ENCODE assay signal across 31 cellular contexts in the genomic region with DNA sequence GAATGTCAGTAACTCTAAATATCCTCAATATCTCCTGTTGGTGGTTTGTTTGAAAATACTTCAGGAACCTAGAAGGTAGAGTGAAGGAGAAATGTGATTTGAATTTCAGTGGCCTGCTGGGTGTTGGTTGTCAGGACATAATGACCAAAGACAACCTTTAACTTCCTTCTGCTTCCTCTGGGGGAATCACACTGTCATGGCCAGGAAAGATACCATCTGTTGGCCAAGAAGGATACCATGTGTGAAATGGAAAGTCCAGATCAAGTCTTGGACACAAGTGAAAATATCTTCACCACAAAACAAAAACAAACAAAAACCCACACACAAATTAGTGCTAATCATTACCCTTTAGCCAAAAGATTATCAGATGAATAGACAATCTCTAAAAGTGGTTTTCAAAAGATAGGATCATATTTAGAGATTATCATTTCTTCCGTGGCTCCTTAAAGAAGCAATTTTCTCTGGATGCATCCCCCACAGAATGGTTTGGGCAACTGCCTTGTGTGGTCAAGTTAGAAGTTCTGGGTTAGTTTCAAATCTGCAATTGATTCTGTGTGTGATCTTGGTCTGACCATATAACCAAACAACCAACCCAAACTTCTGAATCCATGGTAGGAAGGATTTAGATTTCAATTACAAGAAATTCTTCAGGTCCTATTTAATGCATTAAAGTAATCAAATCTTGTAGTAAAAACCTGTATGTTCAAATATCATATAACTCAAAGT. TPM values are rescaled to one million over a fixed set of nuclear protein-coding genes. Genes with fewer than 3 reads are reported as not detected.
DNase-seq lines count a peak whose midpoint lies in the region; ATAC-seq and TF ChIP-seq lines count a peak whose summit lies in the region.
"Had no signal": no experiment of that assay in that cellular context is flagged by ENCODE, and none has a peak within 500 bp of the region (broad histone marks: within the 10 kb centered on the region; RNA-seq: fewer than 3 reads in every experiment).

No MANE protein-coding gene starts in this region.

- TF ChIP-seq EP300 in suprapubic skin (IDR thresholded peaks at IDR 0.05): no peak

- DNase-seq in mesenchymal stem cell (no peak), suprapubic skin (ENCODE audit: low spot score in 2 of 2) (no peak), NCI-H1048 (lab: John Stamatoyannopoulos, UW) (no peak), mesenteric fat pad (ENCODE audit: low spot score) (no peak), NCI-H146 (lab: John Stamatoyannopoulos, UW) (no peak)
- DNase-seq: activated CD4-positive, alpha-beta T cell treated with anti-CD3 and anti-CD28 coated beads, Interleukin-2, amount 10 ng/mL, durations not matched to agents 7 days and 5 days; activated naive CD4-positive, alpha-beta T cell treated with anti-CD3 and anti-CD28 coated beads, Interleukin-2, amount 10 ng/mL, durations not matched to agents 7 days and 5 days; amniotic stem cell; colonic mucosa; COR-L47; DMS79; effector memory CD8-positive, alpha-beta T cell; Karpas-422; NCI-H1694 treated with DMSO at 0.1 percent for 48 hours; NCI-H2171 treated with DMSO at 0.1 percent for 48 hours; NCI-H524; occipital lobe; SHP77 treated with DMSO at 0.1 percent for 48 hours; small intestine; stimulated activated CD4-positive, alpha-beta T cell treated with anti-CD3 and anti-CD28 coated beads, Interleukin-1b, Interleukin-23, amount 100 ng/mL, for 48 hours; T-helper 9 cell; WERI-Rb-1 had no signal

- H2BK12ac ChIP-seq in mesenchymal stem cell (ENCODE audit: low read length in 2 of 2): no peak overlapping the region

- ATAC-seq in GM18867 (IDR thresholded peaks at IDR 0.05; ENCODE audit: unreplicated experiment) (peak; percentile 41), HG02642 (IDR thresholded peaks at IDR 0.05; ENCODE audit: poor library complexity, unreplicated experiment) (peak; percentile 56), HG03378 (IDR thresholded peaks at IDR 0.05; ENCODE audit: unreplicated experiment) (peak; percentile 42)
- ATAC-seq: effector memory CD8-positive, alpha-beta T cell had no signal

- H2BK15ac ChIP-seq in mesenchymal stem cell (ENCODE audit: low read depth, poor library complexity, severe bottlenecking): no peak overlapping the region

- TF ChIP-seq CTCF in suprapubic skin (IDR thresholded peaks at IDR 0.05): no peak

- H3K36me3 ChIP-seq in mesenchymal stem cell (ENCODE audit: control insufficient read depth in 1 of 2, insufficient read depth in 2 of 2, low read depth in 1 of 2, low read length in 2 of 2) (no peaks in the 10 kb centered on the region), suprapubic skin (no peaks in the 10 kb centered on the region)
- H3K36me3 ChIP-seq: colonic mucosa, upper lobe of left lung, WERI-Rb-1 had no signal

- 100% methylated on average over 1 of the region's 1 CpG for WGBS in mesenchymal stem cell
- WGBS in suprapubic skin: 54% methylated on average over 1 of the region's 1 CpG

- TF ChIP-seq POLR2A in suprapubic skin (IDR thresholded peaks at IDR 0.05): no peak

- no peak overlapping the region for H3K9ac ChIP-seq in mesenchymal stem cell (ENCODE audit: low read length)

- H3K4me3 ChIP-seq in mesenchymal stem cell (ENCODE audit: insufficient read depth in 1 of 2, low read depth in 1 of 2, low read length in 2 of 2) (no peak overlapping the region), suprapubic skin (no peak overlapping the region)
- H3K4me3 ChIP-seq: colonic mucosa, upper lobe of left lung had no signal

- no peak overlapping the region for H3K27ac ChIP-seq in mesenchymal stem cell (ENCODE audit: low read length, poor library complexity, severe bottlenecking)
- H3K27ac ChIP-seq in suprapubic skin: no peak overlapping the region
- H3K27ac ChIP-seq: colonic mucosa, WERI-Rb-1 had no signal

- no peaks in the 10 kb centered on the region for H3K79me1 ChIP-seq in mesenchymal stem cell (replicated peaks; ENCODE audit: low read length, poor library complexity, severe bottlenecking)

- no peak overlapping the region for H3K23ac ChIP-seq in mesenchymal stem cell (ENCODE audit: low read length in 2 of 2)

- no peak overlapping the region for H3K4me2 ChIP-seq in mesenchymal stem cell (ENCODE audit: low read length, poor library complexity, severe bottlenecking)

- H3K14ac ChIP-seq in mesenchymal stem cell (ENCODE audit: low read length in 2 of 2): no peak overlapping the region

- H3K27me3 ChIP-seq in mesenchymal stem cell (ENCODE audit: control insufficient read depth in 1 of 2, insufficient read depth in 1 of 2, low read length in 2 of 2) (no peaks in the 10 kb centered on the region), suprapubic skin (no peaks in the 10 kb centered on the region)
- H3K27me3 ChIP-seq: colonic mucosa, upper lobe of left lung had no signal

- H2AK5ac ChIP-seq in mesenchymal stem cell (ENCODE audit: low read length, severe bottlenecking): peak overlapping the region; percentile 12

- no peak overlapping the region for H2BK120ac ChIP-seq in mesenchymal stem cell (ENCODE audit: low read depth, low read length)

- no peak overlapping the region for H4K91ac ChIP-seq in mesenchymal stem cell (ENCODE audit: low read length)

- no peak overlapping the region for H4K8ac ChIP-seq in mesenchymal stem cell (ENCODE audit: low read length)

- no peak overlapping the region for H2AFZ ChIP-seq in mesenchymal stem cell (ENCODE audit: low read depth, low read length)

- no peak overlapping the region for H3K18ac ChIP-seq in mesenchymal stem cell (ENCODE audit: low read depth in 1 of 2, low read length in 2 of 2)

- H2BK5ac ChIP-seq in mesenchymal stem cell (ENCODE audit: low read depth, low read length, poor library complexity, severe bottlenecking): no peak overlapping the region

- H3K9me3 ChIP-seq in mesenchymal stem cell (ENCODE audit: control insufficient read depth, low read length): no peaks in the 10 kb centered on the region
- no peaks in the 10 kb centered on the region for H3K9me3 ChIP-seq in suprapubic skin
- H3K9me3 ChIP-seq: colonic mucosa, upper lobe of left lung had no signal

- no peak overlapping the region for H3K4ac ChIP-seq in mesenchymal stem cell (ENCODE audit: low read depth in 1 of 2, low read length in 2 of 2)

- peaks cover 7% of the 10 kb centered on the region for H3K4me1 ChIP-seq in mesenchymal stem cell (ENCODE audit: control insufficient read depth, insufficient read depth, low read depth, low read length)
- peaks cover 14% of the 10 kb centered on the region for H3K4me1 ChIP-seq in suprapubic skin
- H3K4me1 ChIP-seq: colonic mucosa had no signal

RNA-seq across cellular contexts. Expression of gene C1QTNF3, which starts 1.6 kb away (rescaled TPM):
- polyA plus RNA-seq in mesenchymal stem cell (2013, experiment 1 of 2): 0.43 TPM
- polyA plus RNA-seq in mesenchymal stem cell (2013, experiment 2 of 2): 0.36 TPM
- 10 to 100 TPM in 2 of 4 donors, 1 to 10 TPM in 2; 5.9 to 30.1 (median 8.7) TPM for total RNA-seq in suprapubic skin
- total RNA-seq in mesenteric fat pad: 2.7 TPM

RNA-seq across cellular contexts. Expression of gene AMACR, which starts 33.6 kb away (rescaled TPM):
- polyA plus RNA-seq in mesenchymal stem cell (2013, experiment 1 of 2): 8.2 TPM
- 8.6 TPM for polyA plus RNA-seq in mesenchymal stem cell (2013, experiment 2 of 2)
- total RNA-seq in suprapubic skin (10 to 100 TPM in 3 of 4 donors, 1 to 10 TPM in 1; 9.1 to 14.3 (median 11.5) TPM), mesenteric fat pad (5.6 TPM)

RNA-seq across cellular contexts. Expression of gene SLC45A2, which starts 56.9 kb away (rescaled TPM):
- 0.28 TPM for polyA plus RNA-seq in mesenchymal stem cell (2013, experiment 1 of 2)
- polyA plus RNA-seq in mesenchymal stem cell (2013, experiment 2 of 2): 0.23 TPM
- total RNA-seq in suprapubic skin: 1 to 10 TPM; 1.2 to 7.6 (median 1.9) TPM
- not detected for total RNA-seq in mesenteric fat pad
- total RNA-seq: glomerular endothelial cell, kidney epithelial cell, renal cortical epithelial cell had no signal
- polyA plus RNA-seq: BJ, fibroblast of lung, small intestine had no signal
